Comparison of ENCODE assay signal across 8 cellular contexts in genomic region chr15:88701561-88702095, GRCh38.
DNase-seq lines count a peak whose midpoint lies in the region; ATAC-seq, FAIRE-seq and TF ChIP-seq lines count a peak whose summit lies in the region.

No MANE protein-coding gene starts in this region.

- no peak overlapping the region for H3K18ac ChIP-seq in neuronal stem cell (ENCODE audit: low read length)

- H2BK15ac ChIP-seq in neuronal stem cell (ENCODE audit: low read length), result no peak overlapping the region

- no peak for ATAC-seq in GM21447 (IDR thresholded peaks at IDR 0.05; ENCODE audit: unreplicated experiment)

- no peak overlapping the region for H3K14ac ChIP-seq in neuronal stem cell (ENCODE audit: low read length)

- H2AK5ac ChIP-seq in neuronal stem cell (ENCODE audit: low read depth, low read length), result no peak overlapping the region

- H3K27ac ChIP-seq in 22Rv1 (no peak overlapping the region), neuronal stem cell (replicated peaks; ENCODE audit: low read length) (no peak overlapping the region)

- TF ChIP-seq CTCF in 22Rv1 (IDR thresholded peaks at IDR 0.05) (peak; percentile 63), GM13977 (IDR thresholded peaks at IDR 0.05; ENCODE audit: extremely low read depth, insufficient read depth, missing control alignments) (peak; percentile 58), LNCAP (IDR thresholded peaks at IDR 0.05) (peak; percentile 36; the same call in 1 of the 2 replicates), bronchial epithelial cell (IDR thresholded peaks at IDR 0.05; ENCODE audit: insufficient read depth, low read length, severe bottlenecking) (peak; percentile 58)

- WGBS in neuronal stem cell (ENCODE audit: extremely low coverage in 2 of 2, insufficient read length in 2 of 2, insufficient replicate concordance in 1 of 2), 2 donors, result no CpG with 5 or more reads among the region's 2 CpGs

- DNase-seq in GM13977 (ENCODE audit: low spot score), result peak; percentile 74
- DNase-seq in bronchial epithelial cell (ENCODE audit: low read depth), result no peak
- DNase-seq in SKM-1 (lab: John Stamatoyannopoulos, UW; ENCODE audit: unreplicated experiment), result no peak
- no peak for DNase-seq in GDM1 (lab: John Stamatoyannopoulos, UW)
- no peak for DNase-seq in neuronal stem cell (ENCODE audit: low spot score)

- H3K36me3 ChIP-seq in bronchial epithelial cell (ENCODE audit: control insufficient read depth, insufficient read depth, low read length), result no peaks in the 10 kb centered on the region
- H3K36me3 ChIP-seq in neuronal stem cell (replicated peaks in 1 of 2; ENCODE audit: control insufficient read depth in 2 of 2, insufficient read depth in 2 of 2, low read length in 2 of 2), result no peaks in the 10 kb centered on the region

- H3K4me3 ChIP-seq in bronchial epithelial cell (ENCODE audit: low read depth, low read length) (no peak overlapping the region), neuronal stem cell (ENCODE audit: low read length in 2 of 2) (no peak overlapping the region)

- H3K9ac ChIP-seq in neuronal stem cell (ENCODE audit: low read depth, low read length, poor library complexity), result no peak overlapping the region

- H2BK5ac ChIP-seq in neuronal stem cell (ENCODE audit: low read length), result no peak overlapping the region

- H3K27me3 ChIP-seq in bronchial epithelial cell (ENCODE audit: control insufficient read depth, insufficient read depth, low read length), result no peaks in the 10 kb centered on the region
- peaks cover 0 to 87% (median 11%) of the 10 kb centered on the region in 3 experiments for H3K27me3 ChIP-seq in neuronal stem cell (ENCODE audit: control insufficient read depth in 3 of 3, insufficient read depth in 3 of 3, low read depth in 1 of 3, low read length in 3 of 3)

- FAIRE-seq in bronchial epithelial cell (lab: Jason Lieb, UNC), result no peak

- peaks cover 0 to 2% of the 10 kb centered on the region in 2 donors for H3K4me1 ChIP-seq in neuronal stem cell (ENCODE audit: control insufficient read depth in 2 of 2, insufficient read depth in 1 of 2, low read depth in 1 of 2, low read length in 2 of 2)

- H4K91ac ChIP-seq in neuronal stem cell (ENCODE audit: low read depth, low read length, poor library complexity), result no peak overlapping the region

- no peaks in the 10 kb centered on the region for H3K79me1 ChIP-seq in neuronal stem cell (ENCODE audit: low read depth, low read length)

- no peak overlapping the region for H4K8ac ChIP-seq in neuronal stem cell (ENCODE audit: low read depth, low read length)

- H2BK120ac ChIP-seq in neuronal stem cell (ENCODE audit: low read depth, low read length), result no peak overlapping the region

- H3K23ac ChIP-seq in neuronal stem cell (ENCODE audit: low read depth, low read length, poor library complexity), result no peak overlapping the region

- in situ Hi-C loops in GM13977 (cut with MboI; ENCODE audit: low pct_unique_long_range_greater_than_20kb, low sequenced_read_pairs, unreplicated experiment), result no loop called here

- H3K4me2 ChIP-seq in neuronal stem cell (ENCODE audit: insufficient read depth, low read length, poor library complexity, severe bottlenecking), result no peak overlapping the region

- H3K4ac ChIP-seq in neuronal stem cell (ENCODE audit: low read length), result no peak overlapping the region

- no peaks in the 10 kb centered on the region for H3K9me3 ChIP-seq in neuronal stem cell (replicated peaks in 1 of 2; ENCODE audit: control insufficient read depth in 2 of 2, insufficient read depth in 1 of 2, low read depth in 1 of 2, low read length in 2 of 2)

- no peak overlapping the region for H2BK12ac ChIP-seq in neuronal stem cell (ENCODE audit: low read length)

- H2AFZ ChIP-seq in neuronal stem cell (ENCODE audit: low read length), result no peak overlapping the region
